In the genomic region with DNA sequence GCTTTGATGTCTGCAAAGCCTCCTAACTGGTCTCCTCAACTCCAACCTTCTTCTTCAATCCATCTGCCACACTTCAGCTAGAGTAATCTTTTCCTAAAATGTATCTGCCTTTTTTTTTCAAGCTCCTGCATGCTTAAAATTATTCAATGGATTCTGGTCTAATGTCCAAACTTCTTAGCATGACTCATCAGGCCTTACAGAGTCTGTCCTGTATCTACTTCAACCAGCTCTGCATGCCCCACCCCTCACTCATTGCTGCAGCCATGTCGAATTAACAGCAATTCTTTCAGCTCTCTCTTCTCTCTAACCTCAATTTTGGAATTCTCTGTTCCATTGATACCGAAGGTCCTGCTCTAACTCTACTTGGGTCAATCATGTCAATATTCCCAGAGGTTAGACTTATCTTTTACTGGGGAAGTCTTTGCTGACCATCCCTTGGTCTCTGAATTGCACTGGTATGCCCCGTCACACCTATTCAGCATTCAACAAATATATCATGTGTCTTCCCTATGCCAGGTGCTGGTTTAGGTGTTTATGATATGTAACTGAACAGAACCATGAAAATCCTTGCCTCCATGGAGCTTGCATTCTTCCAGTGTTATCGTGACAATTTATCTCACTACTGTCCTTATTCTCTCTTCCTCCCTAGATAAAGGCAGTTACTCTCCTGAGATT, we compare ENCODE assay signal across 21 cellular contexts.
DNase-seq lines count a peak whose midpoint lies in the region; ATAC-seq and TF ChIP-seq lines count a peak whose summit lies in the region.
"Had no signal": no experiment of that assay in that cellular context is flagged by ENCODE, and none has a peak within 500 bp of the region (broad histone marks: within the 10 kb centered on the region; RNA-seq: fewer than 3 reads in every experiment).

No MANE protein-coding gene starts in this region.

- H3K27ac Mint-ChIP-seq in HFFc6 (no peak overlapping the region), WTC11 (0 out of 2 replicates have a peak overlapping the region, but pooled peaks have one; percentile 16)

- no peaks in the 10 kb centered on the region for H3K36me3 Mint-ChIP-seq in HFFc6 (ENCODE audit: low read depth)
- peaks cover 4% of the 10 kb centered on the region for H3K36me3 Mint-ChIP-seq in WTC11

- peaks cover 43% of the 10 kb centered on the region for H3K4me1 Mint-ChIP-seq in HFFc6 (ENCODE audit: low read depth)
- H3K4me1 Mint-ChIP-seq in WTC11: peaks cover 16% of the 10 kb centered on the region

- DNase-seq in A172 (ENCODE audit: low spot score) (peak; percentile 13), HFFc6 (peak; percentile 10), WTC11 (ENCODE audit: low spot score) (no peak), fibroblast of mammary gland (ENCODE audit: low read depth) (peak; percentile 56), RKO (ENCODE audit: low spot score) (no peak), NCI-H774 (lab: John Stamatoyannopoulos, UW) (no peak)
- DNase-seq: activated CD4-positive, alpha-beta T cell treated with anti-CD3 and anti-CD28 coated beads, Interleukin-2, amount 50 U/mL, for 1 hour; activated naive CD4-positive, alpha-beta T cell treated with Interleukin-2 at 50 U/mL for 16 hours; aorta; DMS79; head of caudate nucleus; NCI-H82; Peyer's patch; stimulated activated naive CD4-positive, alpha-beta T cell treated with Interleukin-2 at 50 U/mL for 16 hours had no signal

- CTCF ChIA-PET in WTC11 (lab: Charles Lee): interaction anchor here (1.0 kb wide), 1 partner anchor 271 kb away, joined by 3 read pairs; no protein-coding TSS in a partner anchor

- TF ChIP-seq CTCF in HFFc6 (IDR thresholded peaks at IDR 0.05): no peak
- no peak for TF ChIP-seq CTCF in WTC11 (IDR thresholded peaks at IDR 0.05)
- TF ChIP-seq CTCF in fibroblast of mammary gland (conservative IDR thresholded peaks at IDR 0.05; ENCODE audit: control insufficient read depth, insufficient read depth, low read depth, low read length): no peak

- H3K4me3 ChIP-seq in fibroblast of mammary gland (ENCODE audit: control insufficient read depth, low read depth, low read length): no peak overlapping the region
- H3K4me3 ChIP-seq: A549, coronary artery, HAP-1, Peyer's patch, right atrium auricular region, tibial nerve had no signal

- H3K9me3 Mint-ChIP-seq in HFFc6: no peaks in the 10 kb centered on the region
- peaks cover 6% of the 10 kb centered on the region for H3K9me3 Mint-ChIP-seq in WTC11

- H3K4me3 Mint-ChIP-seq in HFFc6 (no peak overlapping the region), WTC11 (no peak overlapping the region)

- no peaks in the 10 kb centered on the region for H3K27me3 Mint-ChIP-seq in HFFc6 (ENCODE audit: insufficient read depth)
- H3K27me3 Mint-ChIP-seq in WTC11 (ENCODE audit: low read depth): no peaks in the 10 kb centered on the region

- ATAC-seq in WTC11 (no peak), GM18498 (IDR thresholded peaks at IDR 0.05; ENCODE audit: unreplicated experiment) (no peak), HG03457 (IDR thresholded peaks at IDR 0.05; ENCODE audit: unreplicated experiment) (no peak)

- POLR2A ChIA-PET in WTC11 (lab: Charles Lee): no interaction called here

TF ChIP-seq in WTC11, 78 proteins besides CTCF, POLR2A, EP300 and RAD21:
- TF ChIP-seq ZNF671 (CRISPR knock-in tag; IDR thresholded peaks at IDR 0.05): no peak
- no peak for TF ChIP-seq ZNF423 (CRISPR knock-in tag; IDR thresholded peaks at IDR 0.05)
- TF ChIP-seq AFF4 (CRISPR knock-in tag; IDR thresholded peaks at IDR 0.05; ENCODE audit: borderline replicate concordance): no peak

Comparison
In these comparisons a context has a peak if more than half of its experiments do, and no peak if none do; other contexts are left out.
1. DNase-seq: peak in A172 (single experiment), HFFc6 (single experiment) and fibroblast of mammary gland (single experiment); none in WTC11 (single experiment), RKO (single experiment) and NCI-H774 (single experiment).